8 cellular contexts compared by ENCODE assay signal in genomic region chr21:31098576-31099005, GRCh38.
A peak's percentile ranks its signal among the peaks of the same experiment; 100 is the strongest.
DNase-seq lines count a peak whose midpoint lies in the region; ATAC-seq and TF ChIP-seq lines count a peak whose summit lies in the region.

No MANE protein-coding gene starts in this region.

- H3K4me3 Mint-ChIP-seq in activated CD4-positive, alpha-beta T cell treated with anti-CD3 and anti-CD28 coated beads for 36 hours, result no peak overlapping the region

- peaks cover 2% of the 10 kb centered on the region for H3K36me3 Mint-ChIP-seq in activated CD4-positive, alpha-beta T cell treated with anti-CD3 and anti-CD28 coated beads for 36 hours (ENCODE audit: low read depth)

- CTCF ChIA-PET in activated CD4-positive, alpha-beta T cell treated with anti-CD3 and anti-CD28 coated beads for 36 hours (lab: Charles Lee), result interaction anchor here (0.8 to 3.2 kb wide), 20 partner anchors 9 to 505 kb away, joined by 3 to 26 read pairs (median 6); no protein-coding TSS in a partner anchor

- DNase-seq in GM03348 (ENCODE audit: low spot score) (peak; percentile 83), NCI-H510A treated with DMSO at 0.1 percent for 48 hours (lab: John Stamatoyannopoulos, UW) (peak; percentile 51), colonic mucosa (peak; percentile 61), lung (ENCODE audit: low spot score) (peak; percentile 56)
- DNase-seq in activated CD4-positive, alpha-beta T cell treated with anti-CD3 and anti-CD28 coated beads for 36 hours, result peak; percentile 86
- peak; percentile 52 for DNase-seq in stimulated activated CD8-positive, alpha-beta memory T cell treated with anti-CD3 and anti-CD28 coated beads, Interleukin-15, amount 100 ng/mL, for 24 hours (ENCODE audit: low read depth)

- peaks cover 3% of the 10 kb centered on the region for H3K9me3 Mint-ChIP-seq in activated CD4-positive, alpha-beta T cell treated with anti-CD3 and anti-CD28 coated beads for 36 hours (ENCODE audit: low read depth)

- peaks cover 21% of the 10 kb centered on the region for H3K4me1 Mint-ChIP-seq in activated CD4-positive, alpha-beta T cell treated with anti-CD3 and anti-CD28 coated beads for 36 hours

- H3K27ac ChIP-seq in colonic mucosa (no peak overlapping the region), lung (ENCODE audit: low read depth in 1 of 2, low read length in 1 of 2) (no peak overlapping the region)

- no peak overlapping the region for H3K4me3 ChIP-seq in colonic mucosa
- no peak overlapping the region for H3K4me3 ChIP-seq in lung

- intact Hi-C loops in activated CD4-positive, alpha-beta T cell treated with anti-CD3 and anti-CD28 coated beads for 36 hours (cut with DNase I, micrococcal nuclease), result loop anchor here (1.0 to 5.0 kb wide), 5 partner anchors 82 to 506 kb away; no protein-coding TSS in a partner anchor
- intact Hi-C loops in colonic mucosa (cut with DNase I), result loop anchor here (2.0 to 5.0 kb wide), 2 partner anchors 80 to 504 kb away; no protein-coding TSS in a partner anchor

- H3K9ac ChIP-seq in colonic mucosa (ENCODE audit: low read depth in 2 of 2, low read length in 2 of 2), result no peak overlapping the region

- POLR2A ChIA-PET in activated CD4-positive, alpha-beta T cell treated with anti-CD3 and anti-CD28 coated beads for 36 hours (lab: Charles Lee), result no interaction called here

- peaks cover 3% of the 10 kb centered on the region for H3K27me3 Mint-ChIP-seq in activated CD4-positive, alpha-beta T cell treated with anti-CD3 and anti-CD28 coated beads for 36 hours

- ATAC-seq in HG02981 (IDR thresholded peaks at IDR 0.05; ENCODE audit: unreplicated experiment), result peak; percentile 72
- peak; percentile 89 for ATAC-seq in activated CD4-positive, alpha-beta T cell treated with anti-CD3 and anti-CD28 coated beads for 36 hours
- ATAC-seq in lung (ENCODE audit: insufficient read depth, low FRiP score), result peak; percentile 58
- no peak for ATAC-seq in GM21737 (IDR thresholded peaks at IDR 0.05; ENCODE audit: unreplicated experiment)

- TF ChIP-seq CTCF in colonic mucosa (IDR thresholded peaks at IDR 0.05) (peak; percentile 74), lung (IDR thresholded peaks at IDR 0.05; ENCODE audit: control extremely low read depth, extremely low read depth) (peak; percentile 82)

- H3K9me3 ChIP-seq in colonic mucosa (no peaks in the 10 kb centered on the region), lung (ENCODE audit: control insufficient read depth in 2 of 2, insufficient read depth in 1 of 2, low read length in 1 of 2) (no peaks in the 10 kb centered on the region)

- 12% methylated on average over 23 of the region's 23 CpGs for WGBS in lung, 2 donors

- H3K36me3 ChIP-seq in colonic mucosa, result no peaks in the 10 kb centered on the region
- H3K36me3 ChIP-seq in lung (ENCODE audit: control insufficient read depth in 2 of 2, insufficient read depth in 2 of 2, low read length in 2 of 2), result no peaks in the 10 kb centered on the region

- H3K27ac Mint-ChIP-seq in activated CD4-positive, alpha-beta T cell treated with anti-CD3 and anti-CD28 coated beads for 36 hours, result peak overlapping the region; percentile 38

- H3K4me1 ChIP-seq in colonic mucosa (no peaks in the 10 kb centered on the region), lung (ENCODE audit: control insufficient read depth in 2 of 2, insufficient read depth in 2 of 2, low read length in 2 of 2) (peaks cover 0 to 1% of the 10 kb centered on the region in 2 donors)

- H3K27me3 ChIP-seq in colonic mucosa (no peaks in the 10 kb centered on the region), lung (ENCODE audit: control insufficient read depth, insufficient read depth) (no peaks in the 10 kb centered on the region)
